Comparison of ENCODE assay signal across 1 cellular context in the genomic region with DNA sequence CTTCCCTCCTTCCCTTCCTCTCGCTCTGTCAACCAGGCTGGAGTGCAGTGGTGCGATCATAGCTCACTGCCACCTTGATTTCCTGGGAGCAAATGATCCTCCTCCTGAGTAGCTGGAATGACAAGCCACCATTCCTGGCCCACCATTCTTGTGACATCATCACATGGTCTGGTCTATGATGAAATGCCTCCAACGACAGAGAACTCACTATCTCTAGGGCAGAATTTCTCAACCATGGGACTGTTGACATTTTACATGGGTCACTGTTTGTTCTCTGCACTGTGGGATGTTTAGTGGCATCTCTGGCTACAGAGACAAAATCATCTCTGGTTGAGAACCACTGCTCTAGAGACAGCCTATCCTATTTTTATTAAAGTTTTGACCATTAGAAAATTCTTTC.
A peak's percentile ranks its signal among the peaks of the same experiment; 100 is the strongest.
TF ChIP-seq lines count a peak whose summit lies in the region.

No MANE protein-coding gene starts in this region.

TF ChIP-seq in HepG2, 621 proteins besides CTCF, POLR2A, EP300 and RAD21 (continued from another document and continues in another):
- peak; percentile 57; the same call in 1 of the 2 replicates for TF ChIP-seq KAT8 (CRISPR knock-in tag; IDR thresholded peaks at IDR 0.05)
- peak; percentile 92 for TF ChIP-seq CEBPG (CRISPR knock-in tag; IDR thresholded peaks at IDR 0.05)
- 0 out of 2 replicates have a peak, but pooled peaks have one; percentile 67 for TF ChIP-seq ZMYM4 (CRISPR knock-in tag; IDR thresholded peaks at IDR 0.05)
- peak; percentile 73 for TF ChIP-seq THAP11 (CRISPR knock-in tag; IDR thresholded peaks at IDR 0.05)
- TF ChIP-seq TBX3 (IDR thresholded peaks at IDR 0.05; ENCODE audit: borderline replicate concordance) = no peak
- no peak for TF ChIP-seq ZNF431 (CRISPR knock-in tag; IDR thresholded peaks at IDR 0.05; ENCODE audit: borderline replicate concordance, low read depth)
- TF ChIP-seq, protein P1, sequence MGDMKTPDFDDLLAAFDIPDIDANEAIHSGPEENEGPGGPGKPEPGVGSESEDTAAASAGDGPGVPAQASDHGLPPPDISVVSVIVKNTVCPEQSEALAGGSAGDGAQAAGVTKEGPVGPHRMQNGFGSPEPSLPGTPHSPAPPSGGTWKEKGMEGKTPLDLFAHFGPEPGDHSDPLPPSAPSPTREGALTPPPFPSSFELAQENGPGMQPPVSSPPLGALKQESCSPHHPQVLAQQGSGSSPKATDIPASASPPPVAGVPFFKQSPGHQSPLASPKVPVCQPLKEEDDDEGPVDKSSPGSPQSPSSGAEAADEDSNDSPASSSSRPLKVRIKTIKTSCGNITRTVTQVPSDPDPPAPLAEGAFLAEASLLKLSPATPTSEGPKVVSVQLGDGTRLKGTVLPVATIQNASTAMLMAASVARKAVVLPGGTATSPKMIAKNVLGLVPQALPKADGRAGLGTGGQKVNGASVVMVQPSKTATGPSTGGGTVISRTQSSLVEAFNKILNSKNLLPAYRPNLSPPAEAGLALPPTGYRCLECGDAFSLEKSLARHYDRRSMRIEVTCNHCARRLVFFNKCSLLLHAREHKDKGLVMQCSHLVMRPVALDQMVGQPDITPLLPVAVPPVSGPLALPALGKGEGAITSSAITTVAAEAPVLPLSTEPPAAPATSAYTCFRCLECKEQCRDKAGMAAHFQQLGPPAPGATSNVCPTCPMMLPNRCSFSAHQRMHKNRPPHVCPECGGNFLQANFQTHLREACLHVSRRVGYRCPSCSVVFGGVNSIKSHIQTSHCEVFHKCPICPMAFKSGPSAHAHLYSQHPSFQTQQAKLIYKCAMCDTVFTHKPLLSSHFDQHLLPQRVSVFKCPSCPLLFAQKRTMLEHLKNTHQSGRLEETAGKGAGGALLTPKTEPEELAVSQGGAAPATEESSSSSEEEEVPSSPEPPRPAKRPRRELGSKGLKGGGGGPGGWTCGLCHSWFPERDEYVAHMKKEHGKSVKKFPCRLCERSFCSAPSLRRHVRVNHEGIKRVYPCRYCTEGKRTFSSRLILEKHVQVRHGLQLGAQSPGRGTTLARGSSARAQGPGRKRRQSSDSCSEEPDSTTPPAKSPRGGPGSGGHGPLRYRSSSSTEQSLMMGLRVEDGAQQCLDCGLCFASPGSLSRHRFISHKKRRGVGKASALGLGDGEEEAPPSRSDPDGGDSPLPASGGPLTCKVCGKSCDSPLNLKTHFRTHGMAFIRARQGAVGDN (CRISPR knock-in tag; IDR thresholded peaks at IDR 0.05) = no peak
- TF ChIP-seq ZNF792 (CRISPR knock-in tag; IDR thresholded peaks at IDR 0.05) = peak; percentile 96
- TF ChIP-seq ATF7 (IDR thresholded peaks at IDR 0.05) = peak; percentile 82
- no peak for TF ChIP-seq ATF7 (CRISPR knock-in tag; IDR thresholded peaks at IDR 0.05)
- TF ChIP-seq, protein P2, sequence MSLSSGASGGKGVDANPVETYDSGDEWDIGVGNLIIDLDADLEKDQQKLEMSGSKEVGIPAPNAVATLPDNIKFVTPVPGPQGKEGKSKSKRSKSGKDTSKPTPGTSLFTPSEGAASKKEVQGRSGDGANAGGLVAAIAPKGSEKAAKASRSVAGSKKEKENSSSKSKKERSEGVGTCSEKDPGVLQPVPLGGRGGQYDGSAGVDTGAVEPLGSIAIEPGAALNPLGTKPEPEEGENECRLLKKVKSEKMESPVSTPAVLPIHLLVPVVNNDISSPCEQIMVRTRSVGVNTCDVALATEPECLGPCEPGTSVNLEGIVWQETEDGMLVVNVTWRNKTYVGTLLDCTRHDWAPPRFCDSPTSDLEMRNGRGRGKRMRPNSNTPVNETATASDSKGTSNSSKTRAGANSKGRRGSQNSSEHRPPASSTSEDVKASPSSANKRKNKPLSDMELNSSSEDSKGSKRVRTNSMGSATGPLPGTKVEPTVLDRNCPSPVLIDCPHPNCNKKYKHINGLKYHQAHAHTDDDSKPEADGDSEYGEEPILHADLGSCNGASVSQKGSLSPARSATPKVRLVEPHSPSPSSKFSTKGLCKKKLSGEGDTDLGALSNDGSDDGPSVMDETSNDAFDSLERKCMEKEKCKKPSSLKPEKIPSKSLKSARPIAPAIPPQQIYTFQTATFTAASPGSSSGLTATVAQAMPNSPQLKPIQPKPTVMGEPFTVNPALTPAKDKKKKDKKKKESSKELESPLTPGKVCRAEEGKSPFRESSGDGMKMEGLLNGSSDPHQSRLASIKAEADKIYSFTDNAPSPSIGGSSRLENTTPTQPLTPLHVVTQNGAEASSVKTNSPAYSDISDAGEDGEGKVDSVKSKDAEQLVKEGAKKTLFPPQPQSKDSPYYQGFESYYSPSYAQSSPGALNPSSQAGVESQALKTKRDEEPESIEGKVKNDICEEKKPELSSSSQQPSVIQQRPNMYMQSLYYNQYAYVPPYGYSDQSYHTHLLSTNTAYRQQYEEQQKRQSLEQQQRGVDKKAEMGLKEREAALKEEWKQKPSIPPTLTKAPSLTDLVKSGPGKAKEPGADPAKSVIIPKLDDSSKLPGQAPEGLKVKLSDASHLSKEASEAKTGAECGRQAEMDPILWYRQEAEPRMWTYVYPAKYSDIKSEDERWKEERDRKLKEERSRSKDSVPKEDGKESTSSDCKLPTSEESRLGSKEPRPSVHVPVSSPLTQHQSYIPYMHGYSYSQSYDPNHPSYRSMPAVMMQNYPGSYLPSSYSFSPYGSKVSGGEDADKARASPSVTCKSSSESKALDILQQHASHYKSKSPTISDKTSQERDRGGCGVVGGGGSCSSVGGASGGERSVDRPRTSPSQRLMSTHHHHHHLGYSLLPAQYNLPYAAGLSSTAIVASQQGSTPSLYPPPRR (CRISPR knock-in tag; IDR thresholded peaks at IDR 0.05; ENCODE audit: borderline replicate concordance) = no peak
- TF ChIP-seq, protein P3, sequence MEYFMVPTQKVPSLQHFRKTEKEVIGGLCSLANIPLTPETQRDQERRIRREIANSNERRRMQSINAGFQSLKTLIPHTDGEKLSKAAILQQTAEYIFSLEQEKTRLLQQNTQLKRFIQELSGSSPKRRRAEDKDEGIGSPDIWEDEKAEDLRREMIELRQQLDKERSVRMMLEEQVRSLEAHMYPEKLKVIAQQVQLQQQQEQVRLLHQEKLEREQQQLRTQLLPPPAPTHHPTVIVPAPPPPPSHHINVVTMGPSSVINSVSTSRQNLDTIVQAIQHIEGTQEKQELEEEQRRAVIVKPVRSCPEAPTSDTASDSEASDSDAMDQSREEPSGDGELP (IDR thresholded peaks at IDR 0.05; ENCODE audit: borderline replicate concordance, low read depth) = no peak
- TF ChIP-seq HOXA3 (CRISPR knock-in tag; IDR thresholded peaks at IDR 0.05) = peak; percentile 92
- peak; percentile 68; the same call in 1 of the 2 replicates for TF ChIP-seq CBX5 (CRISPR knock-in tag; IDR thresholded peaks at IDR 0.05; ENCODE audit: borderline replicate concordance)
- TF ChIP-seq, protein P4, sequence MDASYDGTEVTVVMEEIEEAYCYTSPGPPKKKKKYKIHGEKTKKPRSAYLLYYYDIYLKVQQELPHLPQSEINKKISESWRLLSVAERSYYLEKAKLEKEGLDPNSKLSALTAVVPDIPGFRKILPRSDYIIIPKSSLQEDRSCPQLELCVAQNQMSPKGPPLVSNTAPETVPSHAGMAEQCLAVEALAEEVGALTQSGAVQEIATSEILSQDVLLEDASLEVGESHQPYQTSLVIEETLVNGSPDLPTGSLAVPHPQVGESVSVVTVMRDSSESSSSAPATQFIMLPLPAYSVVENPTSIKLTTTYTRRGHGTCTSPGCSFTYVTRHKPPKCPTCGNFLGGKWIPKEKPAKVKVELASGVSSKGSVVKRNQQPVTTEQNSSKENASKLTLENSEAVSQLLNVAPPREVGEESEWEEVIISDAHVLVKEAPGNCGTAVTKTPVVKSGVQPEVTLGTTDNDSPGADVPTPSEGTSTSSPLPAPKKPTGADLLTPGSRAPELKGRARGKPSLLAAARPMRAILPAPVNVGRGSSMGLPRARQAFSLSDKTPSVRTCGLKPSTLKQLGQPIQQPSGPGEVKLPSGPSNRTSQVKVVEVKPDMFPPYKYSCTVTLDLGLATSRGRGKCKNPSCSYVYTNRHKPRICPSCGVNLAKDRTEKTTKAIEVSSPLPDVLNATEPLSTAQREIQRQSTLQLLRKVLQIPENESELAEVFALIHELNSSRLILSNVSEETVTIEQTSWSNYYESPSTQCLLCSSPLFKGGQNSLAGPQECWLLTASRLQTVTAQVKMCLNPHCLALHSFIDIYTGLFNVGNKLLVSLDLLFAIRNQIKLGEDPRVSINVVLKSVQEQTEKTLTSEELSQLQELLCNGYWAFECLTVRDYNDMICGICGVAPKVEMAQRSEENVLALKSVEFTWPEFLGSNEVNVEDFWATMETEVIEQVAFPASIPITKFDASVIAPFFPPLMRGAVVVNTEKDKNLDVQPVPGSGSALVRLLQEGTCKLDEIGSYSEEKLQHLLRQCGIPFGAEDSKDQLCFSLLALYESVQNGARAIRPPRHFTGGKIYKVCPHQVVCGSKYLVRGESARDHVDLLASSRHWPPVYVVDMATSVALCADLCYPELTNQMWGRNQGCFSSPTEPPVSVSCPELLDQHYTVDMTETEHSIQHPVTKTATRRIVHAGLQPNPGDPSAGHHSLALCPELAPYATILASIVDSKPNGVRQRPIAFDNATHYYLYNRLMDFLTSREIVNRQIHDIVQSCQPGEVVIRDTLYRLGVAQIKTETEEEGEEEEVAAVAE (CRISPR knock-in tag; IDR thresholded peaks at IDR 0.05; ENCODE audit: borderline replicate concordance) = peak; percentile 79; the same call in 1 of the 2 replicates
- TF ChIP-seq AKAP8 (CRISPR knock-in tag; IDR thresholded peaks at IDR 0.05) = no peak
- TF ChIP-seq, protein P5, sequence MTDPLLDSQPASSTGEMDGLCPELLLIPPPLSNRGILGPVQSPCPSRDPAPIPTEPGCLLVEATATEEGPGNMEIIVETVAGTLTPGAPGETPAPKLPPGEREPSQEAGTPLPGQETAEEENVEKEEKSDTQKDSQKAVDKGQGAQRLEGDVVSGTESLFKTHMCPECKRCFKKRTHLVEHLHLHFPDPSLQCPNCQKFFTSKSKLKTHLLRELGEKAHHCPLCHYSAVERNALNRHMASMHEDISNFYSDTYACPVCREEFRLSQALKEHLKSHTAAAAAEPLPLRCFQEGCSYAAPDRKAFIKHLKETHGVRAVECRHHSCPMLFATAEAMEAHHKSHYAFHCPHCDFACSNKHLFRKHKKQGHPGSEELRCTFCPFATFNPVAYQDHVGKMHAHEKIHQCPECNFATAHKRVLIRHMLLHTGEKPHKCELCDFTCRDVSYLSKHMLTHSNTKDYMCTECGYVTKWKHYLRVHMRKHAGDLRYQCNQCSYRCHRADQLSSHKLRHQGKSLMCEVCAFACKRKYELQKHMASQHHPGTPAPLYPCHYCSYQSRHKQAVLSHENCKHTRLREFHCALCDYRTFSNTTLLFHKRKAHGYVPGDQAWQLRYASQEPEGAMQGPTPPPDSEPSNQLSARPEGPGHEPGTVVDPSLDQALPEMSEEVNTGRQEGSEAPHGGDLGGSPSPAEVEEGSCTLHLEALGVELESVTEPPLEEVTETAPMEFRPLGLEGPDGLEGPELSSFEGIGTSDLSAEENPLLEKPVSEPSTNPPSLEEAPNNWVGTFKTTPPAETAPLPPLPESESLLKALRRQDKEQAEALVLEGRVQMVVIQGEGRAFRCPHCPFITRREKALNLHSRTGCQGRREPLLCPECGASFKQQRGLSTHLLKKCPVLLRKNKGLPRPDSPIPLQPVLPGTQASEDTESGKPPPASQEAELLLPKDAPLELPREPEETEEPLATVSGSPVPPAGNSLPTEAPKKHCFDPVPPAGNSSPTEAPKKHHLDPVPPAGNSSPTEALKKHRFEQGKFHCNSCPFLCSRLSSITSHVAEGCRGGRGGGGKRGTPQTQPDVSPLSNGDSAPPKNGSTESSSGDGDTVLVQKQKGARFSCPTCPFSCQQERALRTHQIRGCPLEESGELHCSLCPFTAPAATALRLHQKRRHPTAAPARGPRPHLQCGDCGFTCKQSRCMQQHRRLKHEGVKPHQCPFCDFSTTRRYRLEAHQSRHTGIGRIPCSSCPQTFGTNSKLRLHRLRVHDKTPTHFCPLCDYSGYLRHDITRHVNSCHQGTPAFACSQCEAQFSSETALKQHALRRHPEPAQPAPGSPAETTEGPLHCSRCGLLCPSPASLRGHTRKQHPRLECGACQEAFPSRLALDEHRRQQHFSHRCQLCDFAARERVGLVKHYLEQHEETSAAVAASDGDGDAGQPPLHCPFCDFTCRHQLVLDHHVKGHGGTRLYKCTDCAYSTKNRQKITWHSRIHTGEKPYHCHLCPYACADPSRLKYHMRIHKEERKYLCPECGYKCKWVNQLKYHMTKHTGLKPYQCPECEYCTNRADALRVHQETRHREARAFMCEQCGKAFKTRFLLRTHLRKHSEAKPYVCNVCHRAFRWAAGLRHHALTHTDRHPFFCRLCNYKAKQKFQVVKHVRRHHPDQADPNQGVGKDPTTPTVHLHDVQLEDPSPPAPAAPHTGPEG (CRISPR knock-in tag; IDR thresholded peaks at IDR 0.05) = no peak
- TF ChIP-seq ZNF543 (CRISPR knock-in tag; IDR thresholded peaks at IDR 0.05) = no peak
- TF ChIP-seq YEATS2 (CRISPR knock-in tag; IDR thresholded peaks at IDR 0.05; ENCODE audit: borderline replicate concordance) = no peak
- TF ChIP-seq, protein P6, sequence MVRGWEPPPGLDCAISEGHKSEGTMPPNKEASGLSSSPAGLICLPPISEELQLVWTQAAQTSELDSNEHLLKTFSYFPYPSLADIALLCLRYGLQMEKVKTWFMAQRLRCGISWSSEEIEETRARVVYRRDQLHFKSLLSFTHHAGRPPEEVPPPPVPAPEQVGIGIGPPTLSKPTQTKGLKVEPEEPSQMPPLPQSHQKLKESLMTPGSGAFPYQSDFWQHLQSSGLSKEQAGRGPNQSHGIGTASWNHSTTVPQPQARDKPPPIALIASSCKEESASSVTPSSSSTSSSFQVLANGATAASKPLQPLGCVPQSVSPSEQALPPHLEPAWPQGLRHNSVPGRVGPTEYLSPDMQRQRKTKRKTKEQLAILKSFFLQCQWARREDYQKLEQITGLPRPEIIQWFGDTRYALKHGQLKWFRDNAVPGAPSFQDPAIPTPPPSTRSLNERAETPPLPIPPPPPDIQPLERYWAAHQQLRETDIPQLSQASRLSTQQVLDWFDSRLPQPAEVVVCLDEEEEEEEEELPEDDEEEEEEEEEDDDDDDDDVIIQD (CRISPR knock-in tag; IDR thresholded peaks at IDR 0.05; ENCODE audit: low read depth) = peak; percentile 94
